ENCODE assay signal across 1 cellular context in the genomic region with DNA sequence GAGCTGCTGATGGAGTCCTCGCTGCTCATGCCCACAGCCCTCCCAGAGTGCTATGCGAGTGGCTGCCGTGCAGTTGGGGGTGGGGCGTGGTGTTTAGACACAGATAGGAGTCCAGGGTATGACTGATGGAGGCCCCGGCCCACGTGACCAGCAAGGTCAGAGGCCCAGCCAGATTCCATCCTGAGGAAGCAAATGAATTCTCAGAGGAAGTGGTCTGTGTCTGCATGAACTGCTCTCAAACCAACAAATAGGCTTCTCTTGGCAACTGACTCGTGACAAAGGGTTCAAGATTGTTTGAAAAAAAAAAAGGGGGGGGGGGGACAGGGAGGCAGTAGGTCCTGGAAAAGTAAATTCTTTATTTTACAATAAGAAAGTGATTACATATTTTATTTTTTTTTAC. TPM values are rescaled to one million over a fixed set of nuclear protein-coding genes. Genes with fewer than 3 reads are reported as not detected.
"Had no signal": no experiment of that assay in that cellular context is flagged by ENCODE, and none has a peak within 500 bp of the region (broad histone marks: within the 10 kb centered on the region; RNA-seq: fewer than 3 reads in every experiment).

No MANE protein-coding gene starts in this region.

RNA-seq across cellular contexts. Expression of a gene that starts 46.8 kb away (rescaled TPM):
- polyA plus RNA-seq: HepG2 had no signal
